In genomic region chr2:87237549-87238336, GRCh38 we compare ENCODE assay signal across 8 cellular contexts.
A peak's percentile ranks its signal among the peaks of the same experiment; 100 is the strongest.
DNase-seq lines count a peak whose midpoint lies in the region; ATAC-seq, FAIRE-seq and TF ChIP-seq lines count a peak whose summit lies in the region.
"Not testable (repeated sequence)": the region's sequence is repeated elsewhere in the genome, so short reads cannot be mapped to it uniquely, and the experiment has no call there.

No MANE protein-coding gene starts in this region.

- not testable (repeated sequence) for H3K9me1 ChIP-seq in K562 (ENCODE audit: control insufficient read depth, insufficient read depth, low read length)

- TF ChIP-seq POLR2A in K562 (conservative IDR thresholded peaks at IDR 0.05) = not testable (repeated sequence)

- DNase-seq in Caki2 (ENCODE audit: low read depth) = peak; percentile 31
- not testable (repeated sequence) for DNase-seq in MM.1S; K562 (ENCODE audit: extremely low read depth in 1 of 4, low spot score in 3 of 4)
- peak; percentile 44 for DNase-seq in activated T-cell treated with anti-CD3 and anti-CD28 coated beads, Interleukin-2, amount 50 U/mL, for 24 hours
- peak; percentile 0 for DNase-seq in iris pigment epithelial cell (ENCODE audit: low read depth)
- DNase-seq in stimulated activated CD4-positive, alpha-beta T cell treated with anti-CD3 and anti-CD28 coated beads, Interleukin-12 subunit alpha, Interleukin-12 subunit beta, amount 100 ng/mL, for 4 hours = peak; percentile 19
- DNase-seq in stimulated activated CD8-positive, alpha-beta memory T cell treated with anti-CD3 and anti-CD28 coated beads, Interleukin-4, amount 100 ng/mL, for 48 hours = peak; percentile 53

- H3K27ac ChIP-seq in MM.1S (ENCODE audit: low read length) = peak overlapping the region; percentile 58; the same call in 1 of the 2 replicates
- H3K27ac ChIP-seq in K562 (ENCODE audit: extremely low read depth, low read depth, low read length) = not testable (repeated sequence)

- not testable (repeated sequence) for TF ChIP-seq RAD21 in K562 (CRISPR knock-in tag; conservative IDR thresholded peaks at IDR 0.05 in 1 of 2, IDR thresholded peaks at IDR 0.05 in 1 of 2)

- H3K27me3 Mint-ChIP-seq in activated T-cell treated with anti-CD3 and anti-CD28 coated beads, Interleukin-2, amount 50 U/mL, for 24 hours = not testable (repeated sequence)

- H3K4me3 Mint-ChIP-seq in activated T-cell treated with anti-CD3 and anti-CD28 coated beads, Interleukin-2, amount 50 U/mL, for 24 hours = not testable (repeated sequence)

- WGBS in K562 (ENCODE audit: insufficient coverage, low coverage, missing lambda C conversion rate) = 0% methylated on average over 7 of the region's 15 CpGs

- FAIRE-seq in K562 (lab: Jason Lieb, UNC) = peak; percentile 93

- TF ChIP-seq CTCF in MM.1S (IDR thresholded peaks at IDR 0.05; ENCODE audit: low read length); K562 (IDR thresholded peaks at IDR 0.05 in 2 of 3, conservative IDR thresholded peaks at IDR 0.05 in 1 of 3; ENCODE audit: insufficient read depth in 2 of 3, low read depth in 1 of 3, low read length in 3 of 3): not testable (repeated sequence)

- not testable (repeated sequence) for H3K36me3 ChIP-seq in MM.1S (replicated peaks; ENCODE audit: insufficient read depth, low read length); K562 (ENCODE audit: control insufficient read depth, insufficient read depth, low read length)

- intact Hi-C loops in K562 (cut with micrococcal nuclease) = not testable (repeated sequence)

- H3K4me1 ChIP-seq in MM.1S (ENCODE audit: low read length); K562 (replicated peaks in 1 of 2; ENCODE audit: control insufficient read depth in 2 of 2, insufficient read depth in 2 of 2, low read length in 2 of 2): not testable (repeated sequence)

- not testable (repeated sequence) for H3K4me1 Mint-ChIP-seq in activated T-cell treated with anti-CD3 and anti-CD28 coated beads, Interleukin-2, amount 50 U/mL, for 24 hours (ENCODE audit: low read depth)

- not testable (repeated sequence) for H3F3A ChIP-seq in MM.1S (ENCODE audit: insufficient read depth, low read length)

- CTCF ChIA-PET in K562 (lab: Yijun Ruan, JAX; ENCODE audit: low intra/inter-chr PET ratio) = not testable (repeated sequence)

- H3K4me3 ChIP-seq in MM.1S (ENCODE audit: low read length); K562: not testable (repeated sequence)

- peak overlapping the region; percentile 41; the same call in 1 of the 2 replicates for H3K9ac ChIP-seq in MM.1S (ENCODE audit: low read length)
- not testable (repeated sequence) for H3K9ac ChIP-seq in K562 (ENCODE audit: insufficient read depth in 1 of 2, low read depth in 2 of 2, low read length in 2 of 2)

- H3K9me3 Mint-ChIP-seq in activated T-cell treated with anti-CD3 and anti-CD28 coated beads, Interleukin-2, amount 50 U/mL, for 24 hours = not testable (repeated sequence)

- not testable (repeated sequence) for H3K79me2 ChIP-seq in MM.1S (ENCODE audit: low read length); K562 (ENCODE audit: control insufficient read depth, insufficient read depth, low read length)

- not testable (repeated sequence) for H3K36me3 Mint-ChIP-seq in activated T-cell treated with anti-CD3 and anti-CD28 coated beads, Interleukin-2, amount 50 U/mL, for 24 hours (ENCODE audit: low read depth)

- not testable (repeated sequence) for BruUV-seq in K562 (replicated peaks; lab: Mats Ljungman, UMichigan)

- H3K9me2 ChIP-seq in MM.1S (replicated peaks; ENCODE audit: insufficient read depth, low read length) = not testable (repeated sequence)

- POLR2A ChIA-PET in K562 (lab: Yijun Ruan, JAX) = not testable (repeated sequence)

- H3K4me2 ChIP-seq in MM.1S (ENCODE audit: low read depth, low read length); K562 (ENCODE audit: insufficient read depth, low read length): not testable (repeated sequence)

- not testable (repeated sequence) for H3K27me3 ChIP-seq in MM.1S (replicated peaks; ENCODE audit: insufficient read depth, low read length); K562 (ENCODE audit: control insufficient read depth in 2 of 2, insufficient read depth in 2 of 2, low read length in 2 of 2)

- H4K20me1 ChIP-seq in MM.1S (ENCODE audit: insufficient read depth, low read length); K562 (replicated peaks; ENCODE audit: control insufficient read depth, insufficient read depth, low read length): not testable (repeated sequence)

- not testable (repeated sequence) for H3K9me3 ChIP-seq in MM.1S (replicated peaks; ENCODE audit: insufficient read depth, low read length); K562 (replicated peaks; ENCODE audit: control insufficient read depth, insufficient read depth, low read depth, low read length)

- TF ChIP-seq EP300 in K562 (IDR thresholded peaks at IDR 0.05; ENCODE audit: low read length) = not testable (repeated sequence)

- H3K27ac Mint-ChIP-seq in activated T-cell treated with anti-CD3 and anti-CD28 coated beads, Interleukin-2, amount 50 U/mL, for 24 hours = not testable (repeated sequence)

- ATAC-seq in activated CD4-positive, CD25-positive, alpha-beta regulatory T cell treated with anti-CD3 and anti-CD28 coated beads, Interleukin-2, amount 50 U/mL, for 24 hours = peak; percentile 73 to 84
- peak; percentile 74 for ATAC-seq in K562

- H2AFZ ChIP-seq in MM.1S (ENCODE audit: low read length); K562 (ENCODE audit: low read depth, low read length): not testable (repeated sequence)

- in situ Hi-C loops in Caki2 (cut with HindIII; ENCODE audit: low pct_unique_long_range_greater_than_20kb, low sequenced_read_pairs) = not testable (repeated sequence)
- in situ Hi-C loops in K562 (cut with MboI) = loop anchor here (25.0 kb wide), 1 partner anchor 775 kb away; the partner anchor contains the start of gene RNU2-63P

TF ChIP-seq in K562, 482 proteins besides CTCF, POLR2A, EP300 and RAD21:
- not testable (repeated sequence) for TF ChIP-seq NR2C1 (IDR thresholded peaks at IDR 0.05); NR2C2 (CRISPR knock-in tag; IDR thresholded peaks at IDR 0.05); PBX2 (CRISPR knock-in tag; IDR thresholded peaks at IDR 0.05; ENCODE audit: low read depth)
- peak; percentile 65 for TF ChIP-seq NR2C1 (tag; IDR thresholded peaks at IDR 0.05)
- peak; percentile 72 for TF ChIP-seq NR2C2 (tag; IDR thresholded peaks at IDR 0.05)
- peak; percentile 34; the same call in 1 of the 2 replicates for TF ChIP-seq PBX2 (tag; conservative IDR thresholded peaks at IDR 0.05; ENCODE audit: low read depth)
